ENCODE assay signal across 15 cellular contexts in the genomic region with DNA sequence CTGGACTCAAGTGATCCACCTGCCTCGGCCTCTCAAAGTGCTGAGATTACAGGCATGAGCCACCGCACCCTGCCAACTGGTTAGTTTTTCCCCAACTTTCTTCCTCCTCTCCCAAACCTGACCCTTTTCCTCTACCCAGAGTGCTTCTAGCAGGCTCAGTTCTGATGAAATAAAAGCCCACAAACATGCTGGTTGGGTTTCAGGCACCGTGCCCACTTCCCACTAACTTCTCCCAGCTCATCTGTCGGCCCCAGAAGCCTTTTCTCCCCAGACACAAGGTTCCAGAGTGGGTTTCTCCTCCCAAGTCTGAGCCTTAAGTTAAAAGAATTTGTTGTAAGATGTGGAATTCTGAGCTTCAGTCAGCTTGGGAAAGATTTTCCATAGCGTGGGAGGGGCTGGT. TPM values are rescaled to one million over a fixed set of nuclear protein-coding genes. Genes with fewer than 3 reads are reported as not detected.
DNase-seq lines count a peak whose midpoint lies in the region; ATAC-seq and TF ChIP-seq lines count a peak whose summit lies in the region.
"Had no signal": no experiment of that assay in that cellular context is flagged by ENCODE, and none has a peak within 500 bp of the region (broad histone marks: within the 10 kb centered on the region; RNA-seq: fewer than 3 reads in every experiment).

No MANE protein-coding gene starts in this region.

- H3K9me3 ChIP-seq in right atrium auricular region = no peaks in the 10 kb centered on the region
- H3K9me3 ChIP-seq in suprapubic skin = no peaks in the 10 kb centered on the region
- H3K9me3 ChIP-seq: HAP-1 had no signal

- H3K27ac Mint-ChIP-seq in CD14-positive monocyte = peak overlapping the region in 5 of 7 donors; percentile 17 to 88 (median 57)
- H3K27ac Mint-ChIP-seq: CD8-positive, alpha-beta T cell had no signal

- H3K27me3 Mint-ChIP-seq in CD14-positive monocyte (ENCODE audit: low read depth in 3 of 3) = peaks cover 0 to 5% (median 1%) of the 10 kb centered on the region in 3 donors
- H3K27me3 Mint-ChIP-seq: activated CD4-positive, alpha-beta T cell treated with anti-CD3 and anti-CD28 coated beads for 36 hours had no signal

- TF ChIP-seq EP300 in suprapubic skin (IDR thresholded peaks at IDR 0.05) = no peak

- H3K4me3 Mint-ChIP-seq in CD14-positive monocyte = no peak overlapping the region
- H3K4me3 Mint-ChIP-seq: activated CD4-positive, alpha-beta T cell treated with anti-CD3 and anti-CD28 coated beads for 36 hours; CD8-positive, alpha-beta T cell had no signal

- H3K27ac ChIP-seq in right atrium auricular region = peak overlapping the region; percentile 47 to 64
- peak overlapping the region; percentile 52 for H3K27ac ChIP-seq in suprapubic skin

- H3K4me1 Mint-ChIP-seq in CD14-positive monocyte = peaks cover 44% of the 10 kb centered on the region

- no peak for TF ChIP-seq POLR2A in suprapubic skin (IDR thresholded peaks at IDR 0.05)

- H3K36me3 Mint-ChIP-seq in CD14-positive monocyte = peaks cover 0 to 3% of the 10 kb centered on the region in 2 donors
- H3K36me3 Mint-ChIP-seq: CD8-positive, alpha-beta T cell had no signal

- H3K36me3 ChIP-seq in right atrium auricular region (no peaks in the 10 kb centered on the region), suprapubic skin (no peaks in the 10 kb centered on the region)
- H3K36me3 ChIP-seq: HAP-1 had no signal

- TF ChIP-seq CTCF in CD14-positive monocyte (IDR thresholded peaks at IDR 0.05) (no peak), right atrium auricular region (IDR thresholded peaks at IDR 0.05) (no peak), suprapubic skin (IDR thresholded peaks at IDR 0.05) (no peak)

- 60% methylated on average over 4 of the region's 5 CpGs for WGBS in suprapubic skin

- H3K4me1 ChIP-seq in right atrium auricular region (peaks cover 0 to 83% of the 10 kb centered on the region in 2 donors), suprapubic skin (peaks cover 61% of the 10 kb centered on the region)
- H3K4me1 ChIP-seq: HAP-1 had no signal

- peaks cover 1 to 11% (median 8%) of the 10 kb centered on the region in 7 donors for H3K9me3 Mint-ChIP-seq in CD14-positive monocyte

- DNase-seq in CD14-positive monocyte (ENCODE audit: low spot score) (no peak), amniotic epithelial cell (ENCODE audit: low read depth) (peak; percentile 69), right atrium auricular region (ENCODE audit: low spot score) (no peak), suprapubic skin (ENCODE audit: low spot score in 2 of 2) (no peak), NOMO-1 treated with dmso at 0.1 percent for 144 hours (lab: John Stamatoyannopoulos, UW; ENCODE audit: unreplicated experiment) (no peak), NCI-H1092 (lab: John Stamatoyannopoulos, UW) (no peak), NCI-H1092 treated with DMSO at 0.1 percent for 48 hours (lab: John Stamatoyannopoulos, UW) (no peak)
- DNase-seq: activated CD4-positive, alpha-beta T cell treated with anti-CD3 and anti-CD28 coated beads for 36 hours; activated T-cell treated with anti-CD3 and anti-CD28 coated beads, Interleukin-2, amount 50 U/mL, for 48 hours; mesendoderm; NCI-H2227 treated with DMSO at 0.1 percent for 48 hours; stimulated activated CD4-positive, alpha-beta T cell treated with anti-CD3 and anti-CD28 coated beads, Interleukin-15, amount 100 ng/mL, for 24 hours had no signal

- no peak for ATAC-seq in HG03095 (IDR thresholded peaks at IDR 0.05; ENCODE audit: unreplicated experiment)

- H3K27me3 ChIP-seq in right atrium auricular region (no peaks in the 10 kb centered on the region), suprapubic skin (peaks cover 4% of the 10 kb centered on the region)

- intact Hi-C loops in CD14-positive monocyte (cut with micrococcal nuclease) = no loop called here

- H3K4me3 ChIP-seq in right atrium auricular region (no peak overlapping the region), suprapubic skin (no peak overlapping the region)
- H3K4me3 ChIP-seq: HAP-1 had no signal

RNA-seq across cellular contexts. Expression of a gene that starts 11.5 kb away (rescaled TPM):
- not detected for polyA plus RNA-seq in CD14-positive monocyte
- 1 to 10 TPM in 1 of 2 donors, under 1 TPM in 1; 0.74 to 2.5 TPM for total RNA-seq in right atrium auricular region
- 1 to 10 TPM in 2 of 4 donors, under 1 TPM in 2; 0.45 to 4.5 (median 1.6) TPM for total RNA-seq in suprapubic skin

RNA-seq across cellular contexts. Expression of a gene that starts 13.9 kb away (rescaled TPM):
- polyA plus RNA-seq in CD14-positive monocyte = 1 to 10 TPM; 1.4 to 2.1 TPM
- total RNA-seq in right atrium auricular region (under 1 TPM in 1 of 2 donors, not detected in 1; 0.08 TPM), suprapubic skin (under 1 TPM in 1 of 4 donors, not detected in 3; 0.30 TPM)

RNA-seq across cellular contexts. Expression of a gene that starts 36.2 kb away (rescaled TPM):
- polyA plus RNA-seq in CD14-positive monocyte = 100 to 1,000 TPM; 174 to 186 TPM
- total RNA-seq in right atrium auricular region (100 to 1,000 TPM in 1 of 2 donors, 10 to 100 TPM in 1; 74.6 to 109 TPM), suprapubic skin (10 to 100 TPM in 2 of 4 donors, 1 to 10 TPM in 2; 8.4 to 32.5 (median 14.9) TPM)

RNA-seq across cellular contexts. Expression of a gene that starts 52.1 kb away (rescaled TPM):
- polyA plus RNA-seq in CD14-positive monocyte = 10 to 100 TPM; 19.6 to 21.8 TPM
- total RNA-seq in right atrium auricular region = 1 to 10 TPM; 2.2 to 7.3 TPM
- total RNA-seq in suprapubic skin = 1 to 10 TPM; 1.5 to 7.9 (median 2.2) TPM
